In genomic region chr10:15223174-15223573, GRCh38 we compare ENCODE assay signal across 1 cellular context.
TF ChIP-seq lines count a peak whose summit lies in the region.

No MANE protein-coding gene starts in this region.

TF ChIP-seq in SK-N-SH treated with all-trans-retinoic acid at 6 μM for 48 hours, 23 proteins besides CTCF, POLR2A, EP300 and RAD21 (continued from another document):
- TF ChIP-seq, protein P1, sequence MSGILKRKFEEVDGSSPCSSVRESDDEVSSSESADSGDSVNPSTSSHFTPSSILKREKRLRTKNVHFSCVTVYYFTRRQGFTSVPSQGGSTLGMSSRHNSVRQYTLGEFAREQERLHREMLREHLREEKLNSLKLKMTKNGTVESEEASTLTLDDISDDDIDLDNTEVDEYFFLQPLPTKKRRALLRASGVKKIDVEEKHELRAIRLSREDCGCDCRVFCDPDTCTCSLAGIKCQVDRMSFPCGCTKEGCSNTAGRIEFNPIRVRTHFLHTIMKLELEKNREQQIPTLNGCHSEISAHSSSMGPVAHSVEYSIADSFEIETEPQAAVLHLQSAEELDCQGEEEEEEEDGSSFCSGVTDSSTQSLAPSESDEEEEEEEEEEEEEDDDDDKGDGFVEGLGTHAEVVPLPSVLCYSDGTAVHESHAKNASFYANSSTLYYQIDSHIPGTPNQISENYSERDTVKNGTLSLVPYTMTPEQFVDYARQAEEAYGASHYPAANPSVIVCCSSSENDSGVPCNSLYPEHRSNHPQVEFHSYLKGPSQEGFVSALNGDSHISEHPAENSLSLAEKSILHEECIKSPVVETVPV (CRISPR knock-in tag; IDR thresholded peaks at IDR 0.05) = no peak
- TF ChIP-seq BACH2 (CRISPR knock-in tag; IDR thresholded peaks at IDR 0.05; ENCODE audit: borderline replicate concordance) = no peak
